Comparison of ENCODE assay signal across 12 cellular contexts in the genomic region with DNA sequence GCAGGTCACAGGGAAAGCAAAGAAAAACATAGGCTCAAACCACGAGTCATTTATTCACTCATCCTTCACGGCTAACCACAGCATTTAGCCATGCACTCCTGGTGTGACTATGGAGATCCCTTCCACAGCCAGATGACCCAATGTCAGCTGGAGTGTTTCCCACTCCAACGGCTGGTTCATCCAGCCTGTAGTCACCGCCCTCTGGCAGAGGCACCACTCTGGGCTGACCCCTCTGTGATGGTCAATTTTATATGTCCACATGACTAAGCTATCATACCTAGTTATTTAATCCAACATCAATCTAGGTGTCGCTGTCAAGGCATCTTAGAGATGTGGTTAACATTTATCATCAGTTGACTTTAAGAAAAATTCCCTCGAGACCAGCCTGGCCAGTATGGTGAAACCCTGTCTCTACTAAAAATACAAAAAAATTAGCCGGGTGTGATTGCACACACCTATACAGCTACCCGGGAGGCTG. TPM values are rescaled to one million over a fixed set of nuclear protein-coding genes. Genes with fewer than 3 reads are reported as not detected.
A peak's percentile ranks its signal among the peaks of the same experiment; 100 is the strongest.
DNase-seq lines count a peak whose midpoint lies in the region; ATAC-seq, FAIRE-seq and TF ChIP-seq lines count a peak whose summit lies in the region.
"Had no signal": no experiment of that assay in that cellular context is flagged by ENCODE, and none has a peak within 500 bp of the region (broad histone marks: within the 10 kb centered on the region; RNA-seq: fewer than 3 reads in every experiment).

No MANE protein-coding gene starts in this region.

- ATAC-seq in GM12878: peak; percentile 49
- ATAC-seq in HG03342 (IDR thresholded peaks at IDR 0.05; ENCODE audit: unreplicated experiment): no peak

- H3K27me3 ChIP-seq in CD4-positive, alpha-beta memory T cell (ENCODE audit: insufficient read depth, low read length): no peaks in the 10 kb centered on the region
- H3K27me3 ChIP-seq in GM12878 (replicated peaks in 1 of 2; ENCODE audit: control insufficient read depth in 2 of 2, insufficient read depth in 2 of 2, low read length in 1 of 2): no peaks in the 10 kb centered on the region
- H3K27me3 ChIP-seq in colonic mucosa: no peaks in the 10 kb centered on the region
- H3K27me3 ChIP-seq: tibial artery had no signal

- peaks cover 37 to 77% (median 58%) of the 10 kb centered on the region in 4 donors for H3K4me1 Mint-ChIP-seq in CD4-positive, alpha-beta memory T cell

- no peak for TF ChIP-seq POLR2A in GM12878 (IDR thresholded peaks at IDR 0.05; ENCODE audit: low read depth, low read length)

- RAD21 ChIA-PET in GM12878 (lab: Charles Lee; ENCODE audit: unreplicated experiment): interaction anchor here (1.0 to 2.0 kb wide), 8 partner anchors 10 to 131 kb away, joined by 3 to 11 read pairs (median 4); a partner anchor contains a TSS

- SMC1A ChIA-PET in GM12878 (lab: Charles Lee; ENCODE audit: uncharacterized antibody, unreplicated experiment): interaction anchor here (0.6 to 23.6 kb wide), 5 partner anchors 8 to 50 kb away, joined by 3 to 522 read pairs (median 8); a partner anchor contains a TSS

- peak overlapping the region in 1 of 8 donors; percentile 15 for H3K4me3 Mint-ChIP-seq in CD4-positive, alpha-beta memory T cell

- H3K27ac Mint-ChIP-seq in CD4-positive, alpha-beta memory T cell: peak overlapping the region in 6 of 7 donors; percentile 1 to 89 (median 46)

- no peak overlapping the region for H3K4me3 ChIP-seq in CD4-positive, alpha-beta memory T cell (ENCODE audit: low read length in 2 of 2)
- no peak overlapping the region for H3K4me3 ChIP-seq in GM12878
- H3K4me3 ChIP-seq in colonic mucosa: no peak overlapping the region
- H3K4me3 ChIP-seq: tibial artery had no signal

- TF ChIP-seq CTCF in GM12878 (IDR thresholded peaks at IDR 0.05 in 2 of 3, conservative IDR thresholded peaks at IDR 0.05 in 1 of 3; ENCODE audit: control insufficient read depth in 2 of 3, extremely low read depth in 1 of 3, insufficient read depth in 1 of 3, low read depth in 3 of 3, low read length in 3 of 3): no peak; a peak in 1 of 6 replicates
- no peak for TF ChIP-seq CTCF in colonic mucosa (IDR thresholded peaks at IDR 0.05)

- intact Hi-C loops in CD4-positive, alpha-beta memory T cell (cut with micrococcal nuclease): no loop called here
- intact Hi-C loops in GM12878 (cut with micrococcal nuclease; ENCODE audit: unreplicated experiment): loop anchor here (1.0 kb wide), 1 partner anchor 9 kb away; a partner anchor contains a TSS
- intact Hi-C loops in colonic mucosa (cut with DNase I): no loop called here

- H2AFZ ChIP-seq in GM12878 (ENCODE audit: control insufficient read depth, low read depth, low read length): 0 out of 2 replicates have a peak overlapping the region, but pooled peaks have one; percentile 40

- CTCF ChIA-PET in CD4-positive, alpha-beta memory T cell (lab: Charles Lee; ENCODE audit: partially characterized antibody): interaction anchor here (1.1 to 4.5 kb wide), 4 partner anchors 9 to 50 kb away, joined by 4 to 22 read pairs (median 8); a partner anchor contains a TSS
- CTCF ChIA-PET in GM12878 (lab: Yijun Ruan, JAX): interaction anchor here (0.9 to 4.2 kb wide), 19 partner anchors 11 to 266 kb away, joined by 3 to 14 read pairs (median 4); no protein-coding TSS in a partner anchor

- FAIRE-seq in HTR-8/SVneo (lab: Jason Lieb, UNC): no peak
- no peak for FAIRE-seq in GM12878 (lab: Jason Lieb, UNC)

- no peaks in the 10 kb centered on the region for H4K20me1 ChIP-seq in GM12878 (ENCODE audit: control insufficient read depth, insufficient read depth)

- H3K4me2 ChIP-seq in GM12878 (ENCODE audit: control insufficient read depth, insufficient read depth): no peak overlapping the region

- no peaks in the 10 kb centered on the region for H3K27me3 Mint-ChIP-seq in CD4-positive, alpha-beta memory T cell

- H3K36me3 ChIP-seq in CD4-positive, alpha-beta memory T cell (ENCODE audit: insufficient read depth, low read length): no peaks in the 10 kb centered on the region
- H3K36me3 ChIP-seq in GM12878 (ENCODE audit: control insufficient read depth in 2 of 2, insufficient read depth in 2 of 2, low read length in 1 of 2) (no peaks in the 10 kb centered on the region), colonic mucosa (no peaks in the 10 kb centered on the region)
- H3K36me3 ChIP-seq: tibial artery had no signal

- in situ Hi-C loops in GM12878 (cut with MboI): no loop called here

- no peak overlapping the region for H3K9ac ChIP-seq in GM12878 (ENCODE audit: control insufficient read depth, insufficient read depth, low read length)
- no peak overlapping the region for H3K9ac ChIP-seq in colonic mucosa (ENCODE audit: low read depth in 2 of 2, low read length in 2 of 2)

- 31% methylated on average over 8 of the region's 8 CpGs for WGBS in GM12878 (ENCODE audit: insufficient coverage, insufficient replicate concordance, low lambda C conversion rate, missing lambda C conversion rate)

- H3K27ac ChIP-seq in CD4-positive, alpha-beta memory T cell (ENCODE audit: low read depth, low read length): no peak overlapping the region
- no peak overlapping the region for H3K27ac ChIP-seq in GM12878 (ENCODE audit: control insufficient read depth, insufficient read depth)
- H3K27ac ChIP-seq in colonic mucosa: no peak overlapping the region
- H3K27ac ChIP-seq: tibial artery had no signal

- BruUV-seq in GM12878 (replicated peaks; lab: Mats Ljungman, UMichigan): no TSS peak

- H3K79me2 ChIP-seq in GM12878 (ENCODE audit: control insufficient read depth, insufficient read depth, low read length): no peaks in the 10 kb centered on the region

- no peak for TF ChIP-seq EP300 in GM12878 (IDR thresholded peaks at IDR 0.05; ENCODE audit: borderline replicate concordance in 1 of 2, control insufficient read depth in 1 of 2, low read depth in 2 of 2, low read length in 2 of 2)

- H3K36me3 Mint-ChIP-seq in CD4-positive, alpha-beta memory T cell: peaks cover 0 to 5% of the 10 kb centered on the region in 2 donors

- H3K9me3 Mint-ChIP-seq in CD4-positive, alpha-beta memory T cell: no peaks in the 10 kb centered on the region

- H3K4me1 ChIP-seq in CD4-positive, alpha-beta memory T cell (ENCODE audit: insufficient read depth, low read length): peaks cover 67% of the 10 kb centered on the region
- H3K4me1 ChIP-seq in GM12878 (ENCODE audit: control insufficient read depth, insufficient read depth, low read length): peaks cover 26% of the 10 kb centered on the region
- peaks cover 6% of the 10 kb centered on the region for H3K4me1 ChIP-seq in colonic mucosa
- H3K4me1 ChIP-seq: tibial artery had no signal

- POLR2A ChIA-PET in CD4-positive, alpha-beta memory T cell (lab: Charles Lee; ENCODE audit: partially characterized antibody): interaction anchor here (0.7 to 74.5 kb wide), 4 partner anchors 6 to 43 kb away, joined by 3 to 5577 read pairs (median 2790); a partner anchor contains a TSS
- POLR2A ChIA-PET in GM12878 (lab: Charles Lee): interaction anchor here (0.6 to 15.6 kb wide), 10 partner anchors 9 to 229 kb away, joined by 3 to 383 read pairs (median 3); a partner anchor contains a TSS

- no peak for TF ChIP-seq RAD21 in GM12878 (IDR thresholded peaks at IDR 0.05; ENCODE audit: insufficient read depth, low read depth, low read length)

- DNase-seq in CD4-positive, alpha-beta memory T cell: no peak
- peak; percentile 23 for DNase-seq in HTR-8/SVneo (ENCODE audit: insufficient read length, low spot score)
- DNase-seq in GM12878 (ENCODE audit: low read depth, low spot score): no peak
- peak; percentile 74 for DNase-seq in myocyte (ENCODE audit: low read depth)
- no peak for DNase-seq in NCI-H2081 treated with DMSO at 0.1 percent for 48 hours (lab: John Stamatoyannopoulos, UW)
- no peak for DNase-seq in DMS 273 treated with DMSO at 0.1 percent for 48 hours (lab: John Stamatoyannopoulos, UW)
- DNase-seq in colonic mucosa: no peak
- DNase-seq: DND-41, mesendoderm, NCI-H2029 had no signal

- no peaks in the 10 kb centered on the region for H3K9me3 ChIP-seq in CD4-positive, alpha-beta memory T cell (ENCODE audit: control insufficient read depth in 1 of 2, low read length in 2 of 2)
- H3K9me3 ChIP-seq in GM12878 (replicated peaks; ENCODE audit: control insufficient read depth, insufficient read depth, low read length) (no peaks in the 10 kb centered on the region), colonic mucosa (no peaks in the 10 kb centered on the region)
- H3K9me3 ChIP-seq: tibial artery had no signal

RNA-seq across cellular contexts. Expression of a gene that starts 9.5 kb away (rescaled TPM):
- 100 to 1,000 TPM; 194 to 201 TPM for total RNA-seq in CD4-positive, alpha-beta memory T cell
- 10 to 100 TPM; 15.4 to 17.8 TPM for polyA plus RNA-seq in CD4-positive, alpha-beta memory T cell
- total RNA-seq in GM12878 (2013; cell fraction: nucleolus; rRNA removed): 127 and 130 TPM in 2 replicates
- total RNA-seq in GM12878 (2014; rRNA removed): 74.9 and 81.1 TPM in 2 replicates
- total RNA-seq in GM12878 (2014; rRNA removed; fragmentation: Illumina TruSeq; extraction: Trizol): 63.1 and 74.8 TPM in 2 replicates
- 116 and 133 TPM in 2 replicates for total RNA-seq in GM12878 (2021)
- polyA plus RNA-seq in GM12878 (2011; ENCODE audit: low read depth): 38.7 TPM
- 45.5 and 71.1 TPM in 2 replicates for polyA plus RNA-seq in GM12878 (2011; rRNA removed)
- polyA plus RNA-seq in GM12878 (2011; cell fraction: cytosol; rRNA removed): 118 and 119 TPM in 2 replicates
- 334 and 350 TPM in 2 replicates for polyA plus RNA-seq in GM12878 (2011; cell fraction: nucleus; rRNA removed)
- polyA plus RNA-seq in GM12878 (2012): 63.6 and 78.6 TPM in 2 replicates
- 64.7 and 94.2 TPM in 2 replicates for polyA plus RNA-seq in GM12878 (2014; fragmentation: Illumina TruSeq; extraction: Trizol)
- 10 to 100 TPM; 26.0 to 50.2 TPM for polyA plus RNA-seq in GM12878 (2014; fragmentation: Nextera tagmentation; extraction: Ambion mirVana)
- polyA plus RNA-seq in GM12878 (2014; rRNA removed): 98.6 and 106 TPM in 2 replicates
- 100 to 1,000 TPM in 1 of 2 experiments, 10 to 100 TPM in 1; 97.9 to 113 TPM for polyA plus RNA-seq in GM12878 (2016; fragmentation: Nextera tagmentation; extraction: Ambion mirVana)
- polyA minus RNA-seq in GM12878 (2011; rRNA and poly(A)+ RNA removed): 85.9 and 103 TPM in 2 replicates
- polyA minus RNA-seq in GM12878 (2011; cell fraction: cytosol; rRNA and poly(A)+ RNA removed): 31.7 and 47.3 TPM in 2 replicates
- 69.5 and 128 TPM in 2 replicates for polyA minus RNA-seq in GM12878 (2011; cell fraction: nucleus; rRNA and poly(A)+ RNA removed)
- total RNA-seq in myocyte: 13.3 and 15.3 TPM in 2 replicates
- polyA plus RNA-seq in myocyte (2012): 9.6 TPM
- total RNA-seq in colonic mucosa: 10 to 100 TPM; 23.8 to 50.3 TPM

RNA-seq across cellular contexts. Expression of a gene that starts 40.1 kb away (rescaled TPM):
- 100 to 1,000 TPM; 174 to 181 TPM for total RNA-seq in CD4-positive, alpha-beta memory T cell
- polyA plus RNA-seq in CD4-positive, alpha-beta memory T cell: 10 to 100 TPM in 1 of 2 donors, 1 to 10 TPM in 1; 7.8 to 14.4 TPM
- 317 and 349 TPM in 2 replicates for total RNA-seq in GM12878 (2013; cell fraction: nucleolus; rRNA removed)
- total RNA-seq in GM12878 (2014; rRNA removed) (144 and 153 TPM in 2 replicates), GM12878 (2014; rRNA removed; fragmentation: Illumina TruSeq; extraction: Trizol) (111 and 116 TPM in 2 replicates), GM12878 (2021) (163 and 164 TPM in 2 replicates), myocyte (0.80 and 1.1 TPM in 2 replicates), colonic mucosa (1 to 10 TPM; 1.5 to 3.1 TPM)
- 44.2 TPM for polyA plus RNA-seq in GM12878 (2011; ENCODE audit: low read depth)
- polyA plus RNA-seq in GM12878 (2011; rRNA removed) (106 and 147 TPM in 2 replicates), GM12878 (2014; fragmentation: Illumina TruSeq; extraction: Trizol) (82.8 and 140 TPM in 2 replicates), GM12878 (2014; fragmentation: Nextera tagmentation; extraction: Ambion mirVana) (10 to 100 TPM; 13.8 to 16.6 TPM), GM12878 (2014; rRNA removed) (153 and 156 TPM in 2 replicates), GM12878 (2016; fragmentation: Nextera tagmentation; extraction: Ambion mirVana) (10 to 100 TPM; 69.6 to 79.5 TPM)
- 186 and 209 TPM in 2 replicates for polyA plus RNA-seq in GM12878 (2011; cell fraction: cytosol; rRNA removed)
- 205 and 241 TPM in 2 replicates for polyA plus RNA-seq in GM12878 (2011; cell fraction: nucleus; rRNA removed)
- polyA plus RNA-seq in GM12878 (2012): 65.1 and 86.6 TPM in 2 replicates
- polyA minus RNA-seq in GM12878 (2011; rRNA and poly(A)+ RNA removed): 194 and 283 TPM in 2 replicates
- polyA minus RNA-seq in GM12878 (2011; cell fraction: cytosol; rRNA and poly(A)+ RNA removed): 61.2 and 66.6 TPM in 2 replicates
- 99.3 and 141 TPM in 2 replicates for polyA minus RNA-seq in GM12878 (2011; cell fraction: nucleus; rRNA and poly(A)+ RNA removed)
- polyA plus RNA-seq in myocyte (2012): 0.87 TPM

RNA-seq across cellular contexts. Expression of a gene that starts 43.8 kb away (rescaled TPM):
- total RNA-seq in CD4-positive, alpha-beta memory T cell: 10 to 100 TPM; 46.4 to 59.0 TPM
- 10 to 100 TPM; 23.1 to 25.7 TPM for polyA plus RNA-seq in CD4-positive, alpha-beta memory T cell
- total RNA-seq in GM12878 (2013; cell fraction: nucleolus; rRNA removed): 17.9 and 18.6 TPM in 2 replicates
- 19.9 and 20.8 TPM in 2 replicates for total RNA-seq in GM12878 (2014; rRNA removed)
- 20.9 and 23.1 TPM in 2 replicates for total RNA-seq in GM12878 (2014; rRNA removed; fragmentation: Illumina TruSeq; extraction: Trizol)
- total RNA-seq in GM12878 (2021): 34.4 and 47.7 TPM in 2 replicates
- 7.3 TPM for polyA plus RNA-seq in GM12878 (2011; ENCODE audit: low read depth)
- polyA plus RNA-seq in GM12878 (2011; rRNA removed): 19.0 and 26.6 TPM in 2 replicates
- polyA plus RNA-seq in GM12878 (2011; cell fraction: cytosol; rRNA removed): 9.0 and 9.6 TPM in 2 replicates
- polyA plus RNA-seq in GM12878 (2011; cell fraction: nucleus; rRNA removed): 4.9 and 7.6 TPM in 2 replicates
- 11.2 and 13.3 TPM in 2 replicates for polyA plus RNA-seq in GM12878 (2012)
- 31.8 and 41.4 TPM in 2 replicates for polyA plus RNA-seq in GM12878 (2014; fragmentation: Illumina TruSeq; extraction: Trizol)
- 10 to 100 TPM in 1 of 2 experiments, 1 to 10 TPM in 1; 8.8 to 11.4 TPM for polyA plus RNA-seq in GM12878 (2014; fragmentation: Nextera tagmentation; extraction: Ambion mirVana)
- 21.6 and 27.1 TPM in 2 replicates for polyA plus RNA-seq in GM12878 (2014; rRNA removed)
- 10 to 100 TPM; 35.9 to 40.4 TPM for polyA plus RNA-seq in GM12878 (2016; fragmentation: Nextera tagmentation; extraction: Ambion mirVana)
- 9.0 and 10.4 TPM in 2 replicates for polyA minus RNA-seq in GM12878 (2011; rRNA and poly(A)+ RNA removed)
- polyA minus RNA-seq in GM12878 (2011; cell fraction: cytosol; rRNA and poly(A)+ RNA removed): 10.7 and 19.0 TPM in 2 replicates
- 5.8 and 6.3 TPM in 2 replicates for polyA minus RNA-seq in GM12878 (2011; cell fraction: nucleus; rRNA and poly(A)+ RNA removed)
- 29.6 and 34.8 TPM in 2 replicates for total RNA-seq in myocyte
- polyA plus RNA-seq in myocyte (2012): 17.3 TPM
- 10 to 100 TPM; 33.2 to 60.2 TPM for total RNA-seq in colonic mucosa

Comparison
In these comparisons a context has a peak if more than half of its experiments do, and no peak if none do; other contexts are left out.
1. DNase-seq: peak in HTR-8/SVneo (single experiment) and myocyte (single experiment); none in CD4-positive, alpha-beta memory T cell (0 of 5), GM12878 (single experiment), NCI-H2081 treated with DMSO at 0.1 percent for 48 hours (single experiment), DMS 273 treated with DMSO at 0.1 percent for 48 hours (single experiment) and colonic mucosa (single experiment).
2. RNA of a gene that starts 40.1 kb away (total RNA-seq): 174 to 181 TPM in CD4-positive, alpha-beta memory T cell and 111 to 349 TPM in GM12878; 1.5 to 3.1 TPM in colonic mucosa and 0.80 to 1.1 TPM in myocyte; every median in the first group is over 10 times any median in the second.